ENCODE assay signal across 8 cellular contexts in genomic region chr3:50364573-50365079, GRCh38. TPM values are rescaled to one million over a fixed set of nuclear protein-coding genes. Genes with fewer than 3 reads are reported as not detected.
A peak's percentile ranks its signal among the peaks of the same experiment; 100 is the strongest.
DNase-seq lines count a peak whose midpoint lies in the region; ATAC-seq and TF ChIP-seq lines count a peak whose summit lies in the region.

No MANE protein-coding gene starts in this region.

- TF ChIP-seq CTCF in OCI-LY3 (IDR thresholded peaks at IDR 0.05; ENCODE audit: low read depth, low read length) (no peak), foreskin fibroblast (IDR thresholded peaks at IDR 0.05; ENCODE audit: low read depth, low read length) (no peak)

- H3K4me1 ChIP-seq in OCI-LY3 (ENCODE audit: low read length): peaks cover 10% of the 10 kb centered on the region

- no peak overlapping the region for H3K27ac ChIP-seq in OCI-LY3 (ENCODE audit: low read length)

- no peaks in the 10 kb centered on the region for H3K36me3 ChIP-seq in OCI-LY3 (replicated peaks; ENCODE audit: low read depth, low read length)

- H3K4me3 ChIP-seq in OCI-LY3 (ENCODE audit: low read length) (peak overlapping the region; percentile 78; the same call in 1 of the 2 replicates), foreskin fibroblast (ENCODE audit: low read depth in 1 of 2, low read length in 2 of 2) (peak overlapping the region; percentile 44 to 57)

- H4K20me1 ChIP-seq in OCI-LY3 (ENCODE audit: insufficient read depth, low read length): no peaks in the 10 kb centered on the region

- H2AFZ ChIP-seq in OCI-LY3 (ENCODE audit: low read depth, low read length): no peak overlapping the region

- H3K9me3 ChIP-seq in OCI-LY3 (ENCODE audit: insufficient read depth, low read length): no peaks in the 10 kb centered on the region

- peaks cover 8% of the 10 kb centered on the region for H3K27me3 ChIP-seq in OCI-LY3 (ENCODE audit: low read depth, low read length)

- H3K79me2 ChIP-seq in OCI-LY3 (ENCODE audit: low read length): no peaks in the 10 kb centered on the region

- ATAC-seq in GM18907 (IDR thresholded peaks at IDR 0.05; ENCODE audit: unreplicated experiment) (peak; percentile 8), SK-N-SH treated with all-trans-retinoic acid at 6 μM for 48 hours (no peak)

- DNase-seq in foreskin fibroblast (no peak), retina (peak; percentile 75), NCI-H526 (lab: John Stamatoyannopoulos, UW) (no peak), NCI-H526 treated with DMSO at 0.1 percent for 48 hours (lab: John Stamatoyannopoulos, UW) (no peak), SK-N-DZ (ENCODE audit: low spot score) (no peak)

- no peak overlapping the region for H3K9ac ChIP-seq in OCI-LY3 (ENCODE audit: low read length)

- peak overlapping the region; percentile 85; the same call in 1 of the 2 replicates for H3K4me2 ChIP-seq in OCI-LY3 (ENCODE audit: low read length)

TF ChIP-seq in SK-N-SH treated with all-trans-retinoic acid at 6 μM for 48 hours, 23 proteins besides CTCF, POLR2A, EP300 and RAD21:
- TF ChIP-seq RARB (CRISPR knock-in tag; IDR thresholded peaks at IDR 0.05): no peak
- TF ChIP-seq PPARA (CRISPR knock-in tag; IDR thresholded peaks at IDR 0.05; ENCODE audit: borderline replicate concordance): no peak
- TF ChIP-seq PATZ1 (CRISPR knock-in tag; IDR thresholded peaks at IDR 0.05; ENCODE audit: borderline replicate concordance): no peak
- no peak for TF ChIP-seq ZNF70 (CRISPR knock-in tag; IDR thresholded peaks at IDR 0.05)
- no peak for TF ChIP-seq OSR1 (CRISPR knock-in tag; IDR thresholded peaks at IDR 0.05)
- TF ChIP-seq CREB5 (CRISPR knock-in tag; IDR thresholded peaks at IDR 0.05; ENCODE audit: low read depth): no peak
- no peak for TF ChIP-seq CSDC2 (CRISPR knock-in tag; IDR thresholded peaks at IDR 0.05)
- TF ChIP-seq ZNF565 (CRISPR knock-in tag; conservative IDR thresholded peaks at IDR 0.05; ENCODE audit: low read depth): no peak
- TF ChIP-seq, protein P1, sequence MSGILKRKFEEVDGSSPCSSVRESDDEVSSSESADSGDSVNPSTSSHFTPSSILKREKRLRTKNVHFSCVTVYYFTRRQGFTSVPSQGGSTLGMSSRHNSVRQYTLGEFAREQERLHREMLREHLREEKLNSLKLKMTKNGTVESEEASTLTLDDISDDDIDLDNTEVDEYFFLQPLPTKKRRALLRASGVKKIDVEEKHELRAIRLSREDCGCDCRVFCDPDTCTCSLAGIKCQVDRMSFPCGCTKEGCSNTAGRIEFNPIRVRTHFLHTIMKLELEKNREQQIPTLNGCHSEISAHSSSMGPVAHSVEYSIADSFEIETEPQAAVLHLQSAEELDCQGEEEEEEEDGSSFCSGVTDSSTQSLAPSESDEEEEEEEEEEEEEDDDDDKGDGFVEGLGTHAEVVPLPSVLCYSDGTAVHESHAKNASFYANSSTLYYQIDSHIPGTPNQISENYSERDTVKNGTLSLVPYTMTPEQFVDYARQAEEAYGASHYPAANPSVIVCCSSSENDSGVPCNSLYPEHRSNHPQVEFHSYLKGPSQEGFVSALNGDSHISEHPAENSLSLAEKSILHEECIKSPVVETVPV (CRISPR knock-in tag; IDR thresholded peaks at IDR 0.05): no peak
- TF ChIP-seq, protein P2, sequence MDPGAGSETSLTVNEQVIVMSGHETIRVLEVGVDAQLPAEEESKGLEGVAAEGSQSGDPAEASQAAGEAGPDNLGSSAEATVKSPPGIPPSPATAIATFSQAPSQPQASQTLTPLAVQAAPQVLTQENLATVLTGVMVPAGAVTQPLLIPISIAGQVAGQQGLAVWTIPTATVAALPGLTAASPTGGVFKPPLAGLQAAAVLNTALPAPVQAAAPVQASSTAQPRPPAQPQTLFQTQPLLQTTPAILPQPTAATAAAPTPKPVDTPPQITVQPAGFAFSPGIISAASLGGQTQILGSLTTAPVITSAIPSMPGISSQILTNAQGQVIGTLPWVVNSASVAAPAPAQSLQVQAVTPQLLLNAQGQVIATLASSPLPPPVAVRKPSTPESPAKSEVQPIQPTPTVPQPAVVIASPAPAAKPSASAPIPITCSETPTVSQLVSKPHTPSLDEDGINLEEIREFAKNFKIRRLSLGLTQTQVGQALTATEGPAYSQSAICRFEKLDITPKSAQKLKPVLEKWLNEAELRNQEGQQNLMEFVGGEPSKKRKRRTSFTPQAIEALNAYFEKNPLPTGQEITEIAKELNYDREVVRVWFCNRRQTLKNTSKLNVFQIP (CRISPR knock-in tag; IDR thresholded peaks at IDR 0.05; ENCODE audit: borderline replicate concordance, low read depth): no peak
- TF ChIP-seq, protein P3, sequence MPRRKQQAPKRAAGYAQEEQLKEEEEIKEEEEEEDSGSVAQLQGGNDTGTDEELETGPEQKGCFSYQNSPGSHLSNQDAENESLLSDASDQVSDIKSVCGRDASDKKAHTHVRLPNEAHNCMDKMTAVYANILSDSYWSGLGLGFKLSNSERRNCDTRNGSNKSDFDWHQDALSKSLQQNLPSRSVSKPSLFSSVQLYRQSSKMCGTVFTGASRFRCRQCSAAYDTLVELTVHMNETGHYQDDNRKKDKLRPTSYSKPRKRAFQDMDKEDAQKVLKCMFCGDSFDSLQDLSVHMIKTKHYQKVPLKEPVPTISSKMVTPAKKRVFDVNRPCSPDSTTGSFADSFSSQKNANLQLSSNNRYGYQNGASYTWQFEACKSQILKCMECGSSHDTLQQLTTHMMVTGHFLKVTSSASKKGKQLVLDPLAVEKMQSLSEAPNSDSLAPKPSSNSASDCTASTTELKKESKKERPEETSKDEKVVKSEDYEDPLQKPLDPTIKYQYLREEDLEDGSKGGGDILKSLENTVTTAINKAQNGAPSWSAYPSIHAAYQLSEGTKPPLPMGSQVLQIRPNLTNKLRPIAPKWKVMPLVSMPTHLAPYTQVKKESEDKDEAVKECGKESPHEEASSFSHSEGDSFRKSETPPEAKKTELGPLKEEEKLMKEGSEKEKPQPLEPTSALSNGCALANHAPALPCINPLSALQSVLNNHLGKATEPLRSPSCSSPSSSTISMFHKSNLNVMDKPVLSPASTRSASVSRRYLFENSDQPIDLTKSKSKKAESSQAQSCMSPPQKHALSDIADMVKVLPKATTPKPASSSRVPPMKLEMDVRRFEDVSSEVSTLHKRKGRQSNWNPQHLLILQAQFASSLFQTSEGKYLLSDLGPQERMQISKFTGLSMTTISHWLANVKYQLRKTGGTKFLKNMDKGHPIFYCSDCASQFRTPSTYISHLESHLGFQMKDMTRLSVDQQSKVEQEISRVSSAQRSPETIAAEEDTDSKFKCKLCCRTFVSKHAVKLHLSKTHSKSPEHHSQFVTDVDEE (CRISPR knock-in tag; IDR thresholded peaks at IDR 0.05): no peak
- no peak for TF ChIP-seq ESRRG (CRISPR knock-in tag; IDR thresholded peaks at IDR 0.05)
- no peak for TF ChIP-seq BACH2 (CRISPR knock-in tag; IDR thresholded peaks at IDR 0.05; ENCODE audit: borderline replicate concordance)
- no peak for TF ChIP-seq SNAI2 (CRISPR knock-in tag; IDR thresholded peaks at IDR 0.05)
- no peak for TF ChIP-seq ZFP30 (CRISPR knock-in tag; IDR thresholded peaks at IDR 0.05)
- no peak for TF ChIP-seq ARNTL (CRISPR knock-in tag; IDR thresholded peaks at IDR 0.05; ENCODE audit: borderline replicate concordance, low read depth)
- no peak for TF ChIP-seq GLIS3 (CRISPR knock-in tag; IDR thresholded peaks at IDR 0.05)
- TF ChIP-seq TOX (CRISPR knock-in tag; IDR thresholded peaks at IDR 0.05; ENCODE audit: borderline replicate concordance): no peak
- no peak for TF ChIP-seq TCF4 (CRISPR knock-in tag; IDR thresholded peaks at IDR 0.05; ENCODE audit: borderline replicate concordance)
- no peak for TF ChIP-seq ZNF8 (CRISPR knock-in tag; IDR thresholded peaks at IDR 0.05)
TF ChIP-seq in SK-N-SH treated with all-trans-retinoic acid at 6 μM for 48 hours: peak in this region for 0.

RNA-seq across cellular contexts. Expression of gene TMEM115, which starts 5.3 kb away (rescaled TPM):
- 24.8 and 26.1 TPM in 2 replicates for polyA plus RNA-seq in SK-N-DZ (2014; cell fraction: cytosol; rRNA removed)
- polyA plus RNA-seq in SK-N-DZ (2014; cell fraction: nucleus; rRNA removed): 10.8 and 14.3 TPM in 2 replicates

RNA-seq across cellular contexts. Expression of gene CYB561D2, which starts 14.0 kb away (rescaled TPM):
- 28.2 and 28.8 TPM in 2 replicates for polyA plus RNA-seq in SK-N-DZ (2014; cell fraction: cytosol; rRNA removed)
- polyA plus RNA-seq in SK-N-DZ (2014; cell fraction: nucleus; rRNA removed): 19.9 and 28.3 TPM in 2 replicates

RNA-seq across cellular contexts. Expression of gene NPRL2, which starts 14.1 kb away (rescaled TPM):
- 24.3 and 25.9 TPM in 2 replicates for polyA plus RNA-seq in SK-N-DZ (2014; cell fraction: cytosol; rRNA removed)
- 119 and 128 TPM in 2 replicates for polyA plus RNA-seq in SK-N-DZ (2014; cell fraction: nucleus; rRNA removed)

RNA-seq across cellular contexts. Expression of gene ZMYND10, which starts 19.1 kb away (rescaled TPM):
- polyA plus RNA-seq in SK-N-DZ (2014; cell fraction: cytosol; rRNA removed): 0.66 and 1.2 TPM in 2 replicates
- 5.2 and 7.3 TPM in 2 replicates for polyA plus RNA-seq in SK-N-DZ (2014; cell fraction: nucleus; rRNA removed)

RNA-seq across cellular contexts. Expression of gene RASSF1, which starts 24.0 kb away (rescaled TPM):
- polyA plus RNA-seq in SK-N-DZ (2014; cell fraction: cytosol; rRNA removed): 27.8 and 29.4 TPM in 2 replicates
- polyA plus RNA-seq in SK-N-DZ (2014; cell fraction: nucleus; rRNA removed): 30.0 and 30.9 TPM in 2 replicates
